In genomic region chr15:77415450-77416448, GRCh38 we compare ENCODE assay signal across 1 cellular context.
TF ChIP-seq lines count a peak whose summit lies in the region.

No MANE protein-coding gene starts in this region.

TF ChIP-seq in GM12878, 131 proteins besides CTCF, POLR2A, EP300 and RAD21:
- TF ChIP-seq DPF2 (IDR thresholded peaks at IDR 0.05) (no peak), NFXL1 (IDR thresholded peaks at IDR 0.05; ENCODE audit: borderline replicate concordance) (no peak), USF1 (IDR thresholded peaks at IDR 0.05; ENCODE audit: borderline replicate concordance, extremely low read length, insufficient read depth, low read depth, low read length) (no peak), RAD51 (IDR thresholded peaks at IDR 0.05) (no peak), JUNB (IDR thresholded peaks at IDR 0.05) (no peak)
